ENCODE assay signal across 26 cellular contexts in the genomic region with DNA sequence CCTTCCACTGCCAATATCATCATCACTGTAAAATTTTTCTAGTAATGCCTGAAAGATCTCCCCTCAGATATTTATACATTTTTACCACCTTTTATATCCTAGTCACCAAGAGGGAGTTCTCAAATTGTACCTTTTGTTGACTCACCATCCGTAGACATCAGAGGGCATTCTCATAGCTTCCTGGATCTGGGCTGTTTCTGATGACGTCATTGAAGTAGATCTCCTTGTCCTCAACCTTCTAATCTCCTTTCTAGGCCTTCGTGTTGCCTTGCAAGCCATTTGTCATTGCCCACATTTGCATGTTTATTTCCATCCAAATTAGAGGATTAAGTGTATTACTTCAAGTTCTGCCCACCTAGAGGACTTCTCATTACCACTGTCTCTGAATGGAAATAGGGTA.
"Had no signal": no experiment of that assay in that cellular context is flagged by ENCODE, and none has a peak within 500 bp of the region (broad histone marks: within the 10 kb centered on the region; RNA-seq: fewer than 3 reads in every experiment).

No MANE protein-coding gene starts in this region.

- H3K4me3 ChIP-seq: left lung, lower lobe of right lung, pancreas, prostate gland, smooth muscle cell, tibial nerve, uterus had no signal

- H3K27me3 ChIP-seq: left lung, pancreas, tibial nerve, uterus had no signal

- H3K4me1 ChIP-seq: left lung, lower lobe of right lung, pancreas, prostate gland, uterus had no signal

- H3K27ac ChIP-seq: left lung, lower lobe of right lung, pancreas, prostate gland, tibial nerve, uterus had no signal

- H3K36me3 ChIP-seq: left lung, lower lobe of right lung, pancreas, prostate gland, tibial nerve, uterus had no signal

- DNase-seq: immature natural killer cell; kidney; left colon; left lung; lower lobe of right lung; mammary epithelial cell; mesenchymal stem cell; naive thymus-derived CD8-positive, alpha-beta T cell; nucleus accumbens; pancreas; posterior cingulate gyrus; retina; right cardiac atrium; stimulated activated CD4-positive, alpha-beta T cell treated with anti-CD3 and anti-CD28 coated beads, Interleukin-1b, Interleukin-23, amount 100 ng/mL, for 48 hours; stimulated activated CD4-positive, alpha-beta T cell treated with anti-CD3 and anti-CD28 coated beads, Interleukin-2, amount 100 ng/mL, for 48 hours; stimulated activated CD4-positive, alpha-beta T cell treated with anti-CD3 and anti-CD28 coated beads, Interleukin-4, amount 100 ng/mL, for 4 hours; stimulated activated CD8-positive, alpha-beta memory T cell treated with anti-CD3 and anti-CD28 coated beads, Interleukin-4, amount 100 ng/mL, for 48 hours; stimulated activated naive CD4-positive, alpha-beta T cell treated with Interleukin-2 at 50 U/mL for 16 hours; stimulated activated naive CD8-positive, alpha-beta T cell treated with anti-CD3 and anti-CD28 coated beads, Interleukin-15, amount 100 ng/mL, for 72 hours; substantia nigra; uterus had no signal

- H3K4me2 ChIP-seq: smooth muscle cell had no signal

- H3K9me3 ChIP-seq: left lung, pancreas, prostate gland, uterus had no signal

- ATAC-seq: left colon; left lung; lower lobe of right lung; naive thymus-derived CD8-positive, alpha-beta T cell; pancreas; right cardiac atrium; stimulated activated memory B cell treated with anti-CD40 and anti-IgM and Interleukin-4, amounts not matched to agents 10 μg/mL and 1 μg/mL and 100 μg/mL, for 72 hours; stimulated activated naive CD8-positive, alpha-beta T cell treated with anti-CD3 and anti-CD28 coated beads, Interleukin-15, amount 100 ng/mL, for 72 hours had no signal

- FAIRE-seq: islet of Langerhans, kidney, pancreas had no signal
